In the genomic region with DNA sequence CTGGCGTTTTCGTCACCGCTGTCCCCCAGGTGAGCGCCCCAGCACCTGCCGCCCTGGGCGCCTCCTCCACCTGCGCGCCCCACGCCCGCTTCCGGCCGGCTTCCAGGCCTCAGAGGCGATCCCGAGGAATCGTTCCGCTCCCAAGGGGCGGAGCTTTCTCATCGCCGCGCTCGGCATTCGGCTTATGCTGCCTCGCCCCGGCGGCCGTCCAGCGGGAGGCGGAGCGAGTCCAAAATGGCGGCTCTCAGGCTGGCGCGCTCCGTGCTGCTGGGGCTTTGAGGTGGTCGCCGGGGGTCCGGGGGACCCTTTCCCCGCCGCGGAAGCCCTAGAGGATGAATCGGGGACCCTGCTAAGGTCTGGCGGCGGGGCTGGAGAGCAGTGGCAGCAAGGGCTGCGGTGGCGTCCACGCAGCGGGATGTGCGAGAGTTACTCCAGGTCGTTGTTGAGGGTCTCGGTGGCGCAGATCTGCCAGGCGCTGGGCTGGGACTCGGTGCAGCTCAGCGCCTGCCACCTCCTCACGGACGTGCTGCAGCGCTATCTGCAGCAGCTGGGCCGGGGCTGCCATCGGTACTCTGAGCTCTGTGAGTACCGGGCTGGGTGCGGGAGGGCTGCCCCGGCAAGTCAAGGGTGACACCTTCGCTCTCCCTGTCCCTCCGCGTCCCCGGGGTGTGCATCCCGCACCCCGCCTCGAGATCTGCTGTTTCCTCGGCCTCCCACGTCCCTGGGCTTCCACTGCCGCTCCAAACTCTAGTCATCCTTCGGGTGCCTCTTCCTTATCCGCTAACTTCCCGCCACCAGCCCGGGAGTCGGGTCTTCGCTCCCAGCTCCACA, we compare ENCODE assay signal across 8 cellular contexts. TPM values are rescaled to one million over a fixed set of nuclear protein-coding genes. Genes with fewer than 3 reads are reported as not detected.
DNase-seq lines count a peak whose midpoint lies in the region; ATAC-seq, FAIRE-seq and TF ChIP-seq lines count a peak whose summit lies in the region.

A gene with protein sequence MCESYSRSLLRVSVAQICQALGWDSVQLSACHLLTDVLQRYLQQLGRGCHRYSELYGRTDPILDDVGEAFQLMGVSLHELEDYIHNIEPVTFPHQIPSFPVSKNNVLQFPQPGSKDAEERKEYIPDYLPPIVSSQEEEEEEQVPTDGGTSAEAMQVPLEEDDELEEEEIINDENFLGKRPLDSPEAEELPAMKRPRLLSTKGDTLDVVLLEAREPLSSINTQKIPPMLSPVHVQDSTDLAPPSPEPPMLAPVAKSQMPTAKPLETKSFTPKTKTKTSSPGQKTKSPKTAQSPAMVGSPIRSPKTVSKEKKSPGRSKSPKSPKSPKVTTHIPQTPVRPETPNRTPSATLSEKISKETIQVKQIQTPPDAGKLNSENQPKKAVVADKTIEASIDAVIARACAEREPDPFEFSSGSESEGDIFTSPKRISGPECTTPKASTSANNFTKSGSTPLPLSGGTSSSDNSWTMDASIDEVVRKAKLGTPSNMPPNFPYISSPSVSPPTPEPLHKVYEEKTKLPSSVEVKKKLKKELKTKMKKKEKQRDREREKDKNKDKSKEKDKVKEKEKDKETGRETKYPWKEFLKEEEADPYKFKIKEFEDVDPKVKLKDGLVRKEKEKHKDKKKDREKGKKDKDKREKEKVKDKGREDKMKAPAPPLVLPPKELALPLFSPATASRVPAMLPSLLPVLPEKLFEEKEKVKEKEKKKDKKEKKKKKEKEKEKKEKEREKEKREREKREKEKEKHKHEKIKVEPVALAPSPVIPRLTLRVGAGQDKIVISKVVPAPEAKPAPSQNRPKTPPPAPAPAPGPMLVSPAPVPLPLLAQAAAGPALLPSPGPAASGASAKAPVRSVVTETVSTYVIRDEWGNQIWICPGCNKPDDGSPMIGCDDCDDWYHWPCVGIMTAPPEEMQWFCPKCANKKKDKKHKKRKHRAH (plus strand): TSS at position 211 of the 831 bp plus-strand sequence. CDS start 205 bp downstream, at position 416.

- FAIRE-seq in small intestine (lab: Jason Lieb, UNC) = no peak

- no peaks in the 10 kb centered on the region for H3K27me3 ChIP-seq in mammary epithelial cell (ENCODE audit: insufficient read depth, low read length)
- no peaks in the 10 kb centered on the region for H3K27me3 ChIP-seq in small intestine (ENCODE audit: control insufficient read depth in 2 of 2, insufficient read depth in 2 of 2, low read length in 2 of 2)

- POLR2A ChIA-PET in AG04449 (lab: Yijun Ruan, JAX) = interaction anchor here (0.6 to 2.5 kb wide), 4 partner anchors 9 to 51 kb away, joined by 3 to 15 read pairs (median 6); a partner anchor contains a TSS

- H3K79me2 ChIP-seq in mammary epithelial cell (ENCODE audit: insufficient read depth, low read length) = peaks cover 39% of the 10 kb centered on the region

- 5% methylated on average over 21 of the region's 77 CpGs for WGBS in mammary epithelial cell (ENCODE audit: low coverage, missing lambda C conversion rate)
- WGBS in small intestine, 3 donors = 0% methylated on average over 72 to 77 of the region's 77 CpGs

- no TSS peak for BruUV-seq in mammary epithelial cell (replicated peaks; lab: Mats Ljungman, UMichigan)

- peak within 1 kb of the TSS; percentile 95 for H3K4me2 ChIP-seq in mammary epithelial cell (ENCODE audit: insufficient read depth, low read depth, low read length)

- intact Hi-C loops in mammary epithelial cell (cut with micrococcal nuclease) = loop anchor here (1.0 to 5.0 kb wide), 4 partner anchors 30 to 1484 kb away; a partner anchor contains a TSS

- ATAC-seq in GM18868 (IDR thresholded peaks at IDR 0.05; ENCODE audit: unreplicated experiment) = peak; percentile 89
- ATAC-seq in HG03097 (IDR thresholded peaks at IDR 0.05; ENCODE audit: low FRiP score, unreplicated experiment) = peak; percentile 83

- H3K4me1 ChIP-seq in mammary epithelial cell (ENCODE audit: insufficient read depth, low read length) = peaks cover 11% of the 10 kb centered on the region
- peaks cover 0 to 8% of the 10 kb centered on the region in 2 donors for H3K4me1 ChIP-seq in small intestine (ENCODE audit: control insufficient read depth in 2 of 2, insufficient read depth in 1 of 2, low read depth in 1 of 2, low read length in 1 of 2)

- H2AFZ ChIP-seq in mammary epithelial cell (ENCODE audit: low read depth, low read length) = peak within 1 kb of the TSS; percentile 99

- peak within 1 kb of the TSS; percentile 75 for H3K9ac ChIP-seq in mammary epithelial cell (ENCODE audit: insufficient read depth, low read length)

- H3K36me3 ChIP-seq in mammary epithelial cell (ENCODE audit: insufficient read depth, low read length) = peaks cover 5% of the 10 kb centered on the region
- no peaks in the 10 kb centered on the region for H3K36me3 ChIP-seq in small intestine (ENCODE audit: control insufficient read depth in 2 of 2, insufficient read depth in 2 of 2, low read length in 2 of 2)

- in situ Hi-C loops in mammary epithelial cell (cut with MboI; ENCODE audit: low sequenced_read_pairs in 2 of 2) = no loop called here

- TF ChIP-seq CTCF in AG04449 (IDR thresholded peaks at IDR 0.05; ENCODE audit: insufficient read depth, low read length, missing control alignments) (no peak), WI38 (IDR thresholded peaks at IDR 0.05; ENCODE audit: low read depth, low read length) (no peak), mammary epithelial cell (conservative IDR thresholded peaks at IDR 0.05 in 1 of 2, IDR thresholded peaks at IDR 0.05 in 1 of 2; ENCODE audit: extremely low read depth in 1 of 2, insufficient read depth in 1 of 2, low read depth in 1 of 2, low read length in 2 of 2) (no peak)

- H3K9me3 ChIP-seq in mammary epithelial cell (replicated peaks; ENCODE audit: insufficient read depth, low read length) (no peaks in the 10 kb centered on the region), small intestine (ENCODE audit: control insufficient read depth, low read depth) (no peaks in the 10 kb centered on the region)

- dilution Hi-C loops in mammary epithelial cell (cut with HindIII; ENCODE audit: low sequenced_read_pairs) = no loop called here

- H3K4me3 ChIP-seq in AG04449 (ENCODE audit: low read depth, low read length) = peak within 1 kb of the TSS; percentile 94
- peak within 1 kb of the TSS; percentile 98 for H3K4me3 ChIP-seq in WI38 (ENCODE audit: low read depth, low read length)
- peak within 1 kb of the TSS; percentile 83 to 99 (median 93) for H3K4me3 ChIP-seq in mammary epithelial cell (replicated peaks in 1 of 3; ENCODE audit: insufficient read depth in 1 of 3, low read depth in 2 of 3, low read length in 3 of 3)
- peak within 1 kb of the TSS; percentile 79 to 88 for H3K4me3 ChIP-seq in small intestine (ENCODE audit: low read depth in 1 of 2, low read length in 2 of 2)

- H3K27ac ChIP-seq in mammary epithelial cell (ENCODE audit: insufficient read depth, low read depth, low read length) = peak within 1 kb of the TSS; percentile 31
- H3K27ac ChIP-seq in small intestine (ENCODE audit: low read depth in 1 of 2, low read length in 1 of 2) = peak within 1 kb of the TSS in 1 of 2 donors; percentile 84

- no peaks in the 10 kb centered on the region for H4K20me1 ChIP-seq in mammary epithelial cell (ENCODE audit: insufficient read depth, low read length)

- CTCF ChIA-PET in AG04449 (lab: Yijun Ruan, JAX) (interaction anchor here (0.7 to 3.4 kb wide), 10 partner anchors 9 to 293 kb away, joined by 3 to 9 read pairs (median 4); a partner anchor contains a TSS), mammary epithelial cell (lab: Charles Lee; ENCODE audit: low non-redundant PET) (interaction anchor here (0.6 to 1.4 kb wide), 2 partner anchors 131 to 227 kb away, joined by 4 to 6 read pairs; no protein-coding TSS in a partner anchor)

- DNase-seq in AG04449 (ENCODE audit: low read depth, low spot score) (no peak), NCI-H2171 (lab: John Stamatoyannopoulos, UW) (peak; percentile 83), mammary epithelial cell (peak; percentile 88), iPS-NIHi7 (ENCODE audit: extremely low spot score) (peak; percentile 95), small intestine (peak; percentile 94)

RNA-seq across cellular contexts. Expression of the gene that starts here (rescaled TPM):
- total RNA-seq in mammary epithelial cell = 10 to 100 TPM in 1 of 2 donors, 1 to 10 TPM in 1; 2.5 to 11.2 TPM
- polyA plus RNA-seq in mammary epithelial cell (3.9 TPM), small intestine (1 to 10 TPM; 3.4 to 5.4 (median 3.8) TPM)
- 1.7 TPM for polyA minus RNA-seq in mammary epithelial cell
